ENCODE assay signal across 12 cellular contexts in the genomic region with DNA sequence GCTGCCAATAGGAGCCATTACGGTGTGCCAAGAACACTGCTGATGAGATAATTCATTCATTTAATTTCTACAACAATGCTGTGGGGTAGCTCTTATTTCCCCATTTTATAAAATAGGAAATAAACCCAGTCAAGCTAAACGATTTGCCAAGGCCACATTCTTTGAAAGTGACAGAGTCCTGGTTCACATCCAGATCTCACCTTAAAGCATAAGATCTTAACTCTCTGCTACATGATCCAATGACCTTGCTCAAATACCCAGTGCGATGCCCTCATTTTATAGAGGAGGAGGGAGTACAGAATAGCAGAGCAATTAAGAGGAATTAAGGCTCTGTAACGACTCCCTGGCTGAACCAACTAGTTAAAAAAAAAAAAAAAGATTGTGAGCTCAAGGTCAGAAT. TPM values are rescaled to one million over a fixed set of nuclear protein-coding genes. Genes with fewer than 3 reads are reported as not detected.
DNase-seq lines count a peak whose midpoint lies in the region; ATAC-seq, FAIRE-seq and TF ChIP-seq lines count a peak whose summit lies in the region.
"Had no signal": no experiment of that assay in that cellular context is flagged by ENCODE, and none has a peak within 500 bp of the region (broad histone marks: within the 10 kb centered on the region; RNA-seq: fewer than 3 reads in every experiment).

No MANE protein-coding gene starts in this region.

- H3K9me2 ChIP-seq in HCT116 (ENCODE audit: insufficient read depth), result no peaks in the 10 kb centered on the region

- CTCF ChIA-PET in HCT116 (lab: Charles Lee), result interaction anchor here (0.7 to 1.2 kb wide), 2 partner anchors 9 to 20 kb away, joined by 3 to 5 read pairs; partner anchors contain the start of gene SLC26A2

- no peaks in the 10 kb centered on the region for H4K20me1 ChIP-seq in HCT116 (ENCODE audit: insufficient read depth)

- H3K4me3 ChIP-seq in HCT116 (replicated peaks in 1 of 2; ENCODE audit: low read depth in 1 of 2, low read length in 2 of 2) (no peak overlapping the region), coronary artery (no peak overlapping the region), parathyroid adenoma (ENCODE audit: low read depth, low read length) (no peak overlapping the region), spleen (no peak overlapping the region)

- no peaks in the 10 kb centered on the region for H3K79me2 ChIP-seq in HCT116 (ENCODE audit: insufficient read depth, low read length)
- H3K79me2 ChIP-seq in parathyroid adenoma, result no peaks in the 10 kb centered on the region

- no peak for TF ChIP-seq RAD21 in HCT116 (IDR thresholded peaks at IDR 0.05; ENCODE audit: low read depth)

- TF ChIP-seq CTCF in HCT116 (IDR thresholded peaks at IDR 0.05 in 2 of 3, conservative IDR thresholded peaks at IDR 0.05 in 1 of 3; ENCODE audit: borderline replicate concordance in 1 of 3, insufficient read depth in 1 of 3, low read depth in 2 of 3, low read length in 2 of 3) (no peak), coronary artery (IDR thresholded peaks at IDR 0.05) (no peak), parathyroid adenoma (IDR thresholded peaks at IDR 0.05) (no peak), spleen (IDR thresholded peaks at IDR 0.05 in 8 of 11, conservative IDR thresholded peaks at IDR 0.05 in 3 of 11) (no peak)

- H3K27me3 ChIP-seq in HCT116 (ENCODE audit: insufficient read depth, low read length), result no peaks in the 10 kb centered on the region
- H3K27me3 ChIP-seq in parathyroid adenoma (ENCODE audit: control insufficient read depth, insufficient read depth, low read length), result no peaks in the 10 kb centered on the region
- H3K27me3 ChIP-seq in spleen (replicated peaks in 1 of 7), result no peaks in the 10 kb centered on the region

- H3K4me1 ChIP-seq in HCT116 (ENCODE audit: control insufficient read depth in 1 of 2, insufficient read depth in 2 of 2, low read length in 2 of 2), result peaks cover 0 to 20% of the 10 kb centered on the region in 2 experiments; a peak in 3 of 4 replicates
- H3K4me1 ChIP-seq in parathyroid adenoma, result peaks cover 10% of the 10 kb centered on the region
- H3K4me1 ChIP-seq in spleen, result peaks cover 0 to 30% (median 3%) of the 10 kb centered on the region in 6 donors

- POLR2A ChIA-PET in HCT116 (lab: Charles Lee), result no interaction called here

- TF ChIP-seq POLR2A in HCT116 (IDR thresholded peaks at IDR 0.05; ENCODE audit: borderline replicate concordance, extremely low read depth, insufficient read depth, insufficient read length), result no peak
- TF ChIP-seq POLR2A in spleen (IDR thresholded peaks at IDR 0.05), result no peak

- DNase-seq in HCT116 (ENCODE audit: low read depth, low spot score) (no peak), NOMO-1 treated with dmso at 0.1 percent for 144 hours (lab: John Stamatoyannopoulos, UW; ENCODE audit: unreplicated experiment) (peak; percentile 44), coronary artery (ENCODE audit: low spot score) (no peak), spleen (no peak), NCI-H345 (lab: John Stamatoyannopoulos, UW) (no peak), HTR-8/SVneo (ENCODE audit: insufficient read length, low spot score) (no peak)
- DNase-seq: DMS 273 treated with DMSO at 0.1 percent for 48 hours had no signal

- BruUV-seq in HCT116 (replicated peaks; lab: Mats Ljungman, UMichigan), result no TSS peak

- H2AFZ ChIP-seq in HCT116 (ENCODE audit: low read depth, low read length, poor library complexity, severe bottlenecking) (peak overlapping the region; percentile 51), parathyroid adenoma (no peak overlapping the region)

- no peak for ATAC-seq in HCT116
- no peak for ATAC-seq in HG02763 (IDR thresholded peaks at IDR 0.05; ENCODE audit: unreplicated experiment)

- FAIRE-seq in HTR-8/SVneo (lab: Jason Lieb, UNC), result no peak
- FAIRE-seq: islet of Langerhans had no signal

- no peaks in the 10 kb centered on the region for H3K36me3 ChIP-seq in HCT116 (ENCODE audit: control insufficient read depth in 1 of 2, insufficient read depth in 2 of 2, low read length in 2 of 2)
- no peaks in the 10 kb centered on the region for H3K36me3 ChIP-seq in parathyroid adenoma (ENCODE audit: control insufficient read depth, insufficient read depth, low read length)
- H3K36me3 ChIP-seq in spleen, result no peaks in the 10 kb centered on the region

- 30 to 63% (median 41%) methylated on average over 4 of the region's 4 CpGs for WGBS in spleen, 5 donors

- H3K9me3 ChIP-seq in HCT116 (ENCODE audit: control insufficient read depth in 1 of 2, insufficient read depth in 1 of 2, low read depth in 1 of 2, low read length in 2 of 2), result no peaks in the 10 kb centered on the region
- H3K9me3 ChIP-seq in parathyroid adenoma (ENCODE audit: control insufficient read depth, low read length), result no peaks in the 10 kb centered on the region
- no peaks in the 10 kb centered on the region for H3K9me3 ChIP-seq in spleen

- H3K4me2 ChIP-seq in HCT116 (ENCODE audit: low read length) (peak overlapping the region; percentile 49; the same call in 1 of the 2 replicates), parathyroid adenoma (ENCODE audit: low read length) (peak overlapping the region; percentile 10)

- H3K27ac ChIP-seq in HCT116 (ENCODE audit: low read depth, low read length) (no peak overlapping the region), coronary artery (peak overlapping the region; percentile 39 to 58), parathyroid adenoma (no peak overlapping the region), spleen (peak overlapping the region in 4 of 8 donors; percentile 22 to 42 (median 26))

- intact Hi-C loops in HCT116 (cut with micrococcal nuclease) (no loop called here), spleen (cut with DNase I; ENCODE audit: low total_unique reads) (no loop called here)

- RAD21 ChIA-PET in HCT116 (lab: Charles Lee; ENCODE audit: low non-redundant PET in 1 of 2, low total read pairs in 2 of 2, uncharacterized antibody in 2 of 2, unreplicated experiment in 2 of 2), result interaction anchor here in 1 of 2 experiments (0.7 kb wide), 1 partner anchor 44 kb away, joined by 4 read pairs; no protein-coding TSS in a partner anchor

- H3K9ac ChIP-seq in HCT116 (ENCODE audit: low read length), result no peak overlapping the region
- H3K9ac ChIP-seq in parathyroid adenoma, result no peak overlapping the region

TF ChIP-seq in HCT116, 20 proteins besides CTCF, POLR2A, EP300 and RAD21:
- TF ChIP-seq TCF7L2 (IDR thresholded peaks at IDR 0.05; ENCODE audit: borderline replicate concordance, extremely low read depth, insufficient read depth, insufficient read length) (no peak), CEBPB (IDR thresholded peaks at IDR 0.05; ENCODE audit: low read depth) (no peak), REST (IDR thresholded peaks at IDR 0.05; ENCODE audit: low read depth) (no peak), ZBTB33 (IDR thresholded peaks at IDR 0.05; ENCODE audit: extremely low read depth, insufficient replicate concordance, low read length) (no peak)

RNA-seq across cellular contexts. Expression of gene PDE6A, which starts 5.0 kb away (rescaled TPM):
- total RNA-seq in HCT116 (2021; ENCODE audit: unreplicated experiment), result not detected
- 0.01 TPM in 1 of 2 replicates, not detected in the other for polyA plus RNA-seq in HCT116 (2012)
- not detected for total RNA-seq in spleen
- not detected for polyA plus RNA-seq in spleen
- total RNA-seq: activated CD8-positive, alpha-beta memory T cell treated with anti-CD3 and anti-CD28 coated beads for 36 hours; omental fat pad had no signal

RNA-seq across cellular contexts. Expression of gene SLC26A2, which starts 21.0 kb away (rescaled TPM):
- total RNA-seq in HCT116 (2021; ENCODE audit: unreplicated experiment) (7.8 TPM), spleen (10 to 100 TPM in 5 of 7 donors, 1 to 10 TPM in 2; 8.5 to 14.8 (median 10.6) TPM)
- polyA plus RNA-seq in HCT116 (2012), result 1.6 and 2.1 TPM in 2 replicates
- 1 to 10 TPM; 1.9 to 2.4 (median 2.0) TPM for polyA plus RNA-seq in spleen

Comparison
In these comparisons a context has a peak if more than half of its experiments do, and no peak if none do; other contexts are left out.
1. H3K27ac ChIP-seq: peak in coronary artery (2 of 2); none in HCT116 (single experiment) and parathyroid adenoma (single experiment).